15 cellular contexts compared by ENCODE assay signal in genomic region chr10:17273403-17273802, GRCh38. TPM values are rescaled to one million over a fixed set of nuclear protein-coding genes. Genes with fewer than 3 reads are reported as not detected.
DNase-seq lines count a peak whose midpoint lies in the region; ATAC-seq and TF ChIP-seq lines count a peak whose summit lies in the region.
"Had no signal": no experiment of that assay in that cellular context is flagged by ENCODE, and none has a peak within 500 bp of the region (broad histone marks: within the 10 kb centered on the region; RNA-seq: fewer than 3 reads in every experiment).

No MANE protein-coding gene starts in this region.

- H3K36me3 ChIP-seq in HCT116 (ENCODE audit: control insufficient read depth in 1 of 2, insufficient read depth in 2 of 2, low read length in 2 of 2) (no peaks in the 10 kb centered on the region), adipocyte (ENCODE audit: control insufficient read depth, insufficient read depth, low read length, severe bottlenecking) (no peaks in the 10 kb centered on the region), right atrium auricular region (no peaks in the 10 kb centered on the region)
- H3K36me3 ChIP-seq: SJCRH30, upper lobe of right lung had no signal

- POLR2A ChIA-PET in HCT116 (lab: Charles Lee) = interaction anchor here (1.1 kb wide), 1 partner anchor 381 kb away, joined by 4 read pairs; no protein-coding TSS in a partner anchor

- H3K4me1 ChIP-seq in HCT116 (ENCODE audit: control insufficient read depth in 1 of 2, insufficient read depth in 2 of 2, low read length in 2 of 2) (peaks cover 2 to 15% of the 10 kb centered on the region in 2 experiments; a peak in 3 of 4 replicates), adipocyte (ENCODE audit: control insufficient read depth, insufficient read depth, low read length) (no peaks in the 10 kb centered on the region), right atrium auricular region (no peaks in the 10 kb centered on the region)
- H3K4me1 ChIP-seq: SJCRH30, upper lobe of right lung had no signal

- TF ChIP-seq POLR2A in HCT116 (IDR thresholded peaks at IDR 0.05; ENCODE audit: borderline replicate concordance, extremely low read depth, insufficient read depth, insufficient read length) = no peak

- H3K79me2 ChIP-seq in HCT116 (ENCODE audit: insufficient read depth, low read length) = no peaks in the 10 kb centered on the region

- no peak for TF ChIP-seq RAD21 in HCT116 (IDR thresholded peaks at IDR 0.05; ENCODE audit: low read depth)

- H3K9me3 ChIP-seq in HCT116 (ENCODE audit: control insufficient read depth in 1 of 2, insufficient read depth in 1 of 2, low read depth in 1 of 2, low read length in 2 of 2) = peaks cover 0 to 3% of the 10 kb centered on the region in 2 experiments; a peak in 1 of 4 replicates
- H3K9me3 ChIP-seq in adipocyte (ENCODE audit: control insufficient read depth, low read length) = peaks cover 8% of the 10 kb centered on the region
- H3K9me3 ChIP-seq in right atrium auricular region = no peaks in the 10 kb centered on the region
- H3K9me3 ChIP-seq: SJCRH30, upper lobe of right lung had no signal

- RAD21 ChIA-PET in HCT116 (lab: Charles Lee; ENCODE audit: low non-redundant PET in 1 of 2, low total read pairs in 2 of 2, uncharacterized antibody in 2 of 2, unreplicated experiment in 2 of 2) = no interaction called here

- no peaks in the 10 kb centered on the region for H3K27me3 ChIP-seq in HCT116 (ENCODE audit: insufficient read depth, low read length)
- H3K27me3 ChIP-seq in adipocyte (replicated peaks; ENCODE audit: control insufficient read depth, insufficient read depth, low read length) = no peaks in the 10 kb centered on the region
- H3K27me3 ChIP-seq in right atrium auricular region = no peaks in the 10 kb centered on the region
- H3K27me3 ChIP-seq: SJCRH30, upper lobe of right lung had no signal

- DNase-seq in AG08396 (ENCODE audit: low spot score) (peak; percentile 25), HCT116 (ENCODE audit: low read depth, low spot score) (peak; percentile 22), adipocyte (ENCODE audit: low read depth) (peak; percentile 35), glomerular visceral epithelial cell (ENCODE audit: extremely low spot score) (peak; percentile 57), NCI-H2029 treated with DMSO at 0.1 percent for 48 hours (lab: John Stamatoyannopoulos, UW) (no peak), right atrium auricular region (ENCODE audit: low spot score) (no peak)
- no peak for DNase-seq in activated effector memory CD4-positive, alpha-beta T cell treated with Interleukin-2 at 50 U/mL for 16 hours
- DNase-seq: effector CD8-positive, alpha-beta T cell; H7; MM.1S; naive B cell; SJCRH30; upper lobe of right lung had no signal

- ATAC-seq in HCT116 (peak; percentile 79), HG02973 (IDR thresholded peaks at IDR 0.05; ENCODE audit: unreplicated experiment) (no peak)
- ATAC-seq: upper lobe of right lung had no signal

- BruUV-seq in HCT116 (replicated peaks; lab: Mats Ljungman, UMichigan) = no TSS peak

- no peak for TF ChIP-seq CTCF in HCT116 (IDR thresholded peaks at IDR 0.05 in 2 of 3, conservative IDR thresholded peaks at IDR 0.05 in 1 of 3; ENCODE audit: borderline replicate concordance in 1 of 3, insufficient read depth in 1 of 3, low read depth in 2 of 3, low read length in 2 of 3)
- no peak for TF ChIP-seq CTCF in right atrium auricular region (IDR thresholded peaks at IDR 0.05)

- intact Hi-C loops in HCT116 (cut with micrococcal nuclease) = no loop called here

- no peak overlapping the region for H3K9ac ChIP-seq in HCT116 (ENCODE audit: low read length)
- no peak overlapping the region for H3K9ac ChIP-seq in adipocyte (ENCODE audit: low read length)

- no peaks in the 10 kb centered on the region for H4K20me1 ChIP-seq in HCT116 (ENCODE audit: insufficient read depth)

- peak overlapping the region; percentile 85 for H2AFZ ChIP-seq in HCT116 (ENCODE audit: low read depth, low read length, poor library complexity, severe bottlenecking)

- no peak overlapping the region for H3K27ac ChIP-seq in HCT116 (ENCODE audit: low read depth, low read length)
- no peak overlapping the region for H3K27ac ChIP-seq in right atrium auricular region
- H3K27ac ChIP-seq: SJCRH30, skin epidermis, upper lobe of right lung had no signal

- peak overlapping the region; percentile 51 for H3K4me2 ChIP-seq in HCT116 (ENCODE audit: low read length)

- CTCF ChIA-PET in HCT116 (lab: Charles Lee) = interaction anchor here (0.5 to 0.6 kb wide), 2 partner anchors 17 to 163 kb away, joined by 3 read pairs; no protein-coding TSS in a partner anchor

- no peaks in the 10 kb centered on the region for H3K9me2 ChIP-seq in HCT116 (ENCODE audit: insufficient read depth)

- H3K4me3 ChIP-seq in HCT116 (replicated peaks in 1 of 2; ENCODE audit: low read depth in 1 of 2, low read length in 2 of 2) (no peak overlapping the region), adipocyte (ENCODE audit: low read length) (no peak overlapping the region), right atrium auricular region (no peak overlapping the region)
- H3K4me3 ChIP-seq: SJCRH30, skin epidermis, upper lobe of right lung had no signal

TF ChIP-seq in HCT116, 20 proteins besides CTCF, POLR2A, EP300 and RAD21:
- TF ChIP-seq JUND (IDR thresholded peaks at IDR 0.05) (peak; percentile 52), ZFX (IDR thresholded peaks at IDR 0.05) (no peak), FOSL1 (IDR thresholded peaks at IDR 0.05; ENCODE audit: low read depth) (peak; percentile 45; the same call in 1 of the 2 replicates), CEBPB (IDR thresholded peaks at IDR 0.05; ENCODE audit: low read depth) (no peak), CBX3 (IDR thresholded peaks at IDR 0.05; ENCODE audit: low read depth) (peak; percentile 53)
TF ChIP-seq in HCT116: peak in this region for 3.

RNA-seq across cellular contexts. Expression of gene VIM, which starts 45.4 kb away (rescaled TPM):
- total RNA-seq in HCT116 (2021; ENCODE audit: unreplicated experiment) = 7.2 TPM
- polyA plus RNA-seq in HCT116 (2012) = 0.90 and 1.8 TPM in 2 replicates
- total RNA-seq in right atrium auricular region = 1,000 to 10,000 TPM; 1,022 to 1,600 TPM

Comparison
In these comparisons a context has a peak if more than half of its experiments do, and no peak if none do; other contexts are left out.
1. DNase-seq: peak in AG08396 (single experiment), HCT116 (single experiment), adipocyte (single experiment) and glomerular visceral epithelial cell (single experiment); none in activated effector memory CD4-positive, alpha-beta T cell treated with Interleukin-2 at 50 U/mL for 16 hours (single experiment), NCI-H2029 treated with DMSO at 0.1 percent for 48 hours (single experiment) and right atrium auricular region (single experiment).
2. RNA of gene VIM, which starts 45.4 kb away (total RNA-seq): 1,022 to 1,600 TPM in right atrium auricular region; 7.2 TPM in HCT116 (single experiment); every median in the first group is over 100 times any median in the second.